ENCODE assay signal across 13 cellular contexts in genomic region chr20:36778831-36779655, GRCh38.
"Had no signal": no experiment of that assay in that cellular context is flagged by ENCODE, and none has a peak within 500 bp of the region (broad histone marks: within the 10 kb centered on the region; RNA-seq: fewer than 3 reads in every experiment).

No MANE protein-coding gene starts in this region.

- H3K36me3 Mint-ChIP-seq: activated naive CD8-positive, alpha-beta T cell treated with anti-CD3 and anti-CD28 coated beads for 36 hours had no signal

- H3K27ac ChIP-seq: heart left ventricle, left lung, ovary, tibial artery, uterus had no signal

- H3K36me3 ChIP-seq: ovary, uterus had no signal

- H3K9me3 ChIP-seq: heart left ventricle, left lung, ovary, tibial artery, uterus had no signal

- H3K9me3 Mint-ChIP-seq: activated CD4-positive, alpha-beta T cell treated with anti-CD3 and anti-CD28 coated beads, Interleukin-2, amount 10 ng/mL, durations not matched to agents 24 days and 14 days; activated naive CD8-positive, alpha-beta T cell treated with anti-CD3 and anti-CD28 coated beads for 36 hours; WTC11 had no signal

- H3K4me3 Mint-ChIP-seq: activated CD4-positive, alpha-beta T cell treated with anti-CD3 and anti-CD28 coated beads, Interleukin-2, amount 10 ng/mL, durations not matched to agents 24 days and 14 days; activated naive CD8-positive, alpha-beta T cell treated with anti-CD3 and anti-CD28 coated beads for 36 hours; WTC11 had no signal

- H3K27me3 Mint-ChIP-seq: activated naive CD8-positive, alpha-beta T cell treated with anti-CD3 and anti-CD28 coated beads for 36 hours had no signal

- H3K27ac Mint-ChIP-seq: activated CD4-positive, alpha-beta T cell treated with anti-CD3 and anti-CD28 coated beads, Interleukin-2, amount 10 ng/mL, durations not matched to agents 24 days and 14 days; activated naive CD8-positive, alpha-beta T cell treated with anti-CD3 and anti-CD28 coated beads for 36 hours; WTC11 had no signal

- DNase-seq: activated CD4-positive, alpha-beta T cell treated with anti-CD3 and anti-CD28 coated beads, Interleukin-2, amount 10 ng/mL, durations not matched to agents 24 days and 14 days; activated gamma-delta T cell; activated naive CD8-positive, alpha-beta T cell treated with anti-CD3 and anti-CD28 coated beads for 36 hours; aorta; foreskin melanocyte; heart left ventricle; left lung; stimulated activated CD4-positive, alpha-beta T cell treated with anti-CD3 and anti-CD28 coated beads, Interleukin-15, amount 100 ng/mL, for 24 hours; stimulated activated CD4-positive, alpha-beta T cell treated with anti-CD3 and anti-CD28 coated beads, Interleukin-4, amount 100 ng/mL, for 4 hours; tibial artery; uterus had no signal

- H3K4me1 ChIP-seq: uterus had no signal

- H3K4me3 ChIP-seq: heart left ventricle, left lung, ovary, tibial artery, uterus had no signal

- H3K27me3 ChIP-seq: heart left ventricle, left lung, ovary, tibial artery, uterus had no signal
